Comparison of ENCODE assay signal across 8 cellular contexts in the genomic region with DNA sequence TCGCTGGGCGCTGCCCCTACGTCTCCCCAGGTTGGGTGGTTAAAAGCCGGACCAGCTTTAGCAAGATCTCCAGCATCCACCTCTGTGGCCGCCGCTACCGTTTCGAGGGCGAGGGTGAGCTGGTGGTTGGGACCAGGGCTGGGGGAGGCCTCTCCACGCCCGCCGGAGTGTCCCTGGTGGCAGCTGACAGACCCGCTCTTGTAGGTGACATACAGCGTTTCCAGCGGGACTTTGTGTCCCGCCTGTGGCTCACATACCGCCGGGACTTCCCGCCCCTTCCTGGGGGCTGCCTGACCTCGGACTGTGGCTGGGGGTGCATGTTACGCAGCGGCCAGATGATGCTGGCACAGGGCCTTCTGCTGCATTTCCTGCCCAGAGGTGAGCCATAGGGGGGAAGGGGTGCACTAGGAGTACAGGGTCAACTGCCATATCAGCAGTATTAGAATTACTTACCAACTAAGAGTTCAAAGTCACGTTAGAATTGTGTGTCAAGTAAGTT. TPM values are rescaled to one million over a fixed set of nuclear protein-coding genes. Genes with fewer than 3 reads are reported as not detected.
A peak's percentile ranks its signal among the peaks of the same experiment; 100 is the strongest.
DNase-seq lines count a peak whose midpoint lies in the region; ATAC-seq and TF ChIP-seq lines count a peak whose summit lies in the region.

No MANE protein-coding gene starts in this region.

- peak overlapping the region; percentile 91 for H3K9ac ChIP-seq in mucosa of stomach (ENCODE audit: low read length)

- H3K4me1 ChIP-seq in A673 (ENCODE audit: insufficient read depth, low read length, poor library complexity, severe bottlenecking) (peaks cover 12% of the 10 kb centered on the region), mucosa of stomach (ENCODE audit: control insufficient read depth, insufficient read depth, low read length) (peaks cover 6% of the 10 kb centered on the region)

- no peak for TF ChIP-seq CTCF in A673 (conservative IDR thresholded peaks at IDR 0.05; ENCODE audit: low read depth, low read length)

- peak overlapping the region; percentile 94 for H3K27ac ChIP-seq in A673 (ENCODE audit: low read depth, low read length, poor library complexity, severe bottlenecking)

- peaks cover 8% of the 10 kb centered on the region for H3K4me1 Mint-ChIP-seq in central memory CD8-positive, alpha-beta T cell

- H3K36me3 Mint-ChIP-seq in central memory CD8-positive, alpha-beta T cell (ENCODE audit: insufficient read depth) = peaks cover 38% of the 10 kb centered on the region

- DNase-seq in A673 (ENCODE audit: low spot score) (no peak), mesenteric fat pad (ENCODE audit: low spot score) (no peak), NCI-H1105 (lab: John Stamatoyannopoulos, UW) (no peak)
- no peak for DNase-seq in Jurkat, Clone E6-1 (ENCODE audit: low read depth, low spot score)
- no peak for DNase-seq in central memory CD8-positive, alpha-beta T cell (ENCODE audit: low spot score in 2 of 2)

- ATAC-seq in central memory CD8-positive, alpha-beta T cell (replicated peaks; ENCODE audit: extremely low read depth, poor library complexity, severe bottlenecking) = no peak
- ATAC-seq in GM18519 (IDR thresholded peaks at IDR 0.05; ENCODE audit: low FRiP score, unreplicated experiment) (no peak), GM18909 (IDR thresholded peaks at IDR 0.05; ENCODE audit: poor library complexity, unreplicated experiment) (no peak)

- POLR2A ChIA-PET in A673 (lab: Charles Lee; ENCODE audit: low non-redundant PET) = no interaction called here

- peak overlapping the region; percentile 89 for H3K27ac Mint-ChIP-seq in central memory CD8-positive, alpha-beta T cell (ENCODE audit: low read depth)

- intact Hi-C loops in A673 (cut with micrococcal nuclease; ENCODE audit: unreplicated experiment) = no loop called here

- H3K36me3 ChIP-seq in A673 (ENCODE audit: insufficient read depth, low read length, poor library complexity, severe bottlenecking) (peaks cover 9% of the 10 kb centered on the region), mucosa of stomach (ENCODE audit: control insufficient read depth, insufficient read depth, low read length) (no peaks in the 10 kb centered on the region)

- H3K27me3 Mint-ChIP-seq in central memory CD8-positive, alpha-beta T cell = peaks cover 10% of the 10 kb centered on the region

- H3K9me3 Mint-ChIP-seq in central memory CD8-positive, alpha-beta T cell = no peaks in the 10 kb centered on the region

- peak overlapping the region; percentile 95 for H3K4me3 ChIP-seq in A673 (ENCODE audit: low read depth, low read length, poor library complexity, severe bottlenecking)
- peak overlapping the region; percentile 92 for H3K4me3 ChIP-seq in Jurkat, Clone E6-1 (ENCODE audit: low read length)
- H3K4me3 ChIP-seq in mucosa of stomach (ENCODE audit: low read length) = peak overlapping the region; percentile 84

- H3K4me3 Mint-ChIP-seq in central memory CD8-positive, alpha-beta T cell = peak overlapping the region; percentile 90

- BruUV-seq in A673 (replicated peaks; lab: Mats Ljungman, UMichigan) = TSS peak; percentile 57

- CTCF ChIA-PET in A673 (lab: Charles Lee) = interaction anchor here (0.6 kb wide), 1 partner anchor 100 kb away, joined by 3 read pairs; no protein-coding TSS in a partner anchor

- no peaks in the 10 kb centered on the region for H3K9me3 ChIP-seq in A673 (ENCODE audit: low read depth, low read length, poor library complexity, severe bottlenecking)
- H3K9me3 ChIP-seq in mucosa of stomach (ENCODE audit: control insufficient read depth, low read length) = no peaks in the 10 kb centered on the region

- H3K27me3 ChIP-seq in A673 (replicated peaks; ENCODE audit: insufficient read depth, low read depth, low read length, poor library complexity) (no peaks in the 10 kb centered on the region), mucosa of stomach (ENCODE audit: control insufficient read depth, insufficient read depth, low read length) (no peaks in the 10 kb centered on the region)

RNA-seq across cellular contexts. Expression of a gene that starts 1.1 kb away (rescaled TPM):
- total RNA-seq in A673 (2021) (52.1 and 57.1 TPM in 2 replicates), mesenteric fat pad (19.0 TPM)
- polyA plus RNA-seq in Jurkat, Clone E6-1 (2012; ENCODE audit: insufficient read depth, insufficient read length) = 45.7 TPM

RNA-seq across cellular contexts. Expression of a gene that starts 21.0 kb away (rescaled TPM):
- total RNA-seq in A673 (2021) = 45.2 and 47.8 TPM in 2 replicates
- 89.3 TPM for polyA plus RNA-seq in Jurkat, Clone E6-1 (2012; ENCODE audit: insufficient read depth, insufficient read length)
- 21.7 TPM for total RNA-seq in mesenteric fat pad

RNA-seq across cellular contexts. Expression of a gene that starts 24.0 kb away (rescaled TPM):
- 12.7 and 14.6 TPM in 2 replicates for total RNA-seq in A673 (2021)
- 69.7 TPM for polyA plus RNA-seq in Jurkat, Clone E6-1 (2012; ENCODE audit: insufficient read depth, insufficient read length)
- 11.4 TPM for total RNA-seq in mesenteric fat pad

RNA-seq across cellular contexts. Expression of a gene that starts 27.6 kb away (rescaled TPM):
- total RNA-seq in A673 (2021) = 0.41 and 1.1 TPM in 2 replicates
- not detected for polyA plus RNA-seq in Jurkat, Clone E6-1 (2012; ENCODE audit: insufficient read depth, insufficient read length)
- total RNA-seq in mesenteric fat pad = 0.13 TPM

RNA-seq across cellular contexts. Expression of a gene that starts 41.6 kb away (rescaled TPM):
- total RNA-seq in A673 (2021) = 112 TPM in 2 replicates
- 116 TPM for polyA plus RNA-seq in Jurkat, Clone E6-1 (2012; ENCODE audit: insufficient read depth, insufficient read length)
- 71.9 TPM for total RNA-seq in mesenteric fat pad
